Comparison of ENCODE assay signal across 7 cellular contexts in the genomic region with DNA sequence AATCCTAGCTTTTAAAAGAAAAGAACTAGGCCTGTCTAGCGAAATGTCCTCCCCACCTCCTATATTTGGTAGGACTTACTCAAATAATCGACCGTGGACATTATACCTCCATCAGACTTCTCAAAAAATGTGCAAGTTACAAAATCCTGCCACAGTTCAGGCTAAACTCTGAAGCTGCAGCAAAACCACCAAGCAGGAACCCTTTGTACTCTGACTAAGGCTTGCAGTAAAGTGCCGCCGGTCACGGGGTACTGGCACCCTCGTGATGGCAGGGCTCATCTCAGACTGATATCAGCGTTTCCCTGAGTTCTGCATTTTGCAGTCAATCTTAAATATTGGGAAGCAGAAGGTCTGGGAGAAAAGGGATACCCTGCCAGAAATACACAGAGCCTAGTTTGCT. TPM values are rescaled to one million over a fixed set of nuclear protein-coding genes. Genes with fewer than 3 reads are reported as not detected.
DNase-seq lines count a peak whose midpoint lies in the region; ATAC-seq, FAIRE-seq and TF ChIP-seq lines count a peak whose summit lies in the region.

No MANE protein-coding gene starts in this region.

- H3K9me3 ChIP-seq in SK-N-MC (ENCODE audit: low read depth, low read length), result no peaks in the 10 kb centered on the region
- H3K9me3 ChIP-seq in kidney (ENCODE audit: control insufficient read depth in 1 of 2, low read length in 2 of 2), result no peaks in the 10 kb centered on the region
- no peaks in the 10 kb centered on the region for H3K9me3 ChIP-seq in WERI-Rb-1 (ENCODE audit: severe bottlenecking)

- ATAC-seq in GM21526 (IDR thresholded peaks at IDR 0.05; ENCODE audit: low FRiP score, unreplicated experiment) (no peak), omental fat pad (ENCODE audit: low FRiP score) (no peak)

- no peak overlapping the region for H3K9ac ChIP-seq in SK-N-MC (ENCODE audit: insufficient read length)
- H3K9ac ChIP-seq in kidney (ENCODE audit: low read length in 2 of 2), result peak overlapping the region in 1 of 2 donors; percentile 12

- H3K4me3 ChIP-seq in SK-N-MC (no peak overlapping the region), kidney (ENCODE audit: low read length in 2 of 2) (peak overlapping the region in 1 of 2 donors; percentile 6), WERI-Rb-1 (ENCODE audit: low read depth, low read length) (no peak overlapping the region)

- no peak for TF ChIP-seq CTCF in kidney (IDR thresholded peaks at IDR 0.05; ENCODE audit: borderline replicate concordance, extremely low read depth, insufficient read depth)
- TF ChIP-seq CTCF in WERI-Rb-1 (IDR thresholded peaks at IDR 0.05; ENCODE audit: low read depth, low read length), result no peak
- TF ChIP-seq CTCF in omental fat pad (IDR thresholded peaks at IDR 0.05), result no peak

- peaks cover 22% of the 10 kb centered on the region for H3K36me3 ChIP-seq in SK-N-MC (ENCODE audit: insufficient read depth, low read length)
- H3K36me3 ChIP-seq in kidney (ENCODE audit: control insufficient read depth in 1 of 2, insufficient read depth in 2 of 2, low read length in 2 of 2), result peaks cover 2 to 13% of the 10 kb centered on the region in 2 donors
- peaks cover 42% of the 10 kb centered on the region for H3K36me3 ChIP-seq in WERI-Rb-1

- DNase-seq in SK-N-MC (ENCODE audit: low read depth, low spot score) (no peak), kidney (no peak), WERI-Rb-1 (no peak), omental fat pad (ENCODE audit: low spot score) (no peak)
- DNase-seq in activated naive CD4-positive, alpha-beta T cell treated with anti-CD3 and anti-CD28 coated beads, Interleukin-2, amount 50 U/mL, for 16 hours, result peak; percentile 59
- peak; percentile 30 to 58 for DNase-seq in stimulated activated CD4-positive, alpha-beta T cell treated with anti-CD3 and anti-CD28 coated beads, Interleukin-4, amount 100 ng/mL, for 4 hours

- intact Hi-C loops in kidney (cut with DNase I), result no loop called here

- FAIRE-seq in kidney (lab: Jason Lieb, UNC), result no peak

- H3K27ac ChIP-seq in SK-N-MC (peak overlapping the region; percentile 33), kidney (ENCODE audit: low read depth in 2 of 2, low read length in 2 of 2) (peak overlapping the region; percentile 29 to 69), WERI-Rb-1 (no peak overlapping the region)

- H3K4me1 ChIP-seq in kidney (ENCODE audit: control insufficient read depth in 1 of 2, insufficient read depth in 1 of 2, low read depth in 1 of 2, low read length in 2 of 2), result peaks cover 2 to 7% of the 10 kb centered on the region in 2 donors

- H3K27me3 ChIP-seq in WERI-Rb-1 (ENCODE audit: insufficient read depth, low read depth, severe bottlenecking), result no peaks in the 10 kb centered on the region

RNA-seq across cellular contexts. Expression of a gene that starts 17.1 kb away (rescaled TPM):
- total RNA-seq in kidney (90.2 TPM), omental fat pad (10 to 100 TPM; 39.6 to 59.6 (median 50.7) TPM)
- 22.3 TPM for polyA plus RNA-seq in kidney (ENCODE audit: insufficient read depth, low read depth, low replicate concordance)

RNA-seq across cellular contexts. Expression of a gene that starts 39.1 kb away (rescaled TPM):
- 54.4 TPM for total RNA-seq in kidney
- polyA plus RNA-seq in kidney (ENCODE audit: insufficient read depth, low read depth, low replicate concordance), result 68.2 TPM
- 10 to 100 TPM; 38.9 to 68.4 (median 60.5) TPM for total RNA-seq in omental fat pad

RNA-seq across cellular contexts. Expression of a gene that starts 56.7 kb away (rescaled TPM):
- total RNA-seq in kidney (not detected), omental fat pad (not detected)
- polyA plus RNA-seq in kidney (ENCODE audit: insufficient read depth, low read depth, low replicate concordance), result not detected

Comparison
In these comparisons a context has a peak if more than half of its experiments do, and no peak if none do; other contexts are left out.
1. DNase-seq: peak in activated naive CD4-positive, alpha-beta T cell treated with anti-CD3 and anti-CD28 coated beads, Interleukin-2, amount 50 U/mL, for 16 hours (single experiment) and stimulated activated CD4-positive, alpha-beta T cell treated with anti-CD3 and anti-CD28 coated beads, Interleukin-4, amount 100 ng/mL, for 4 hours (2 of 2); none in SK-N-MC (single experiment), kidney (single experiment), WERI-Rb-1 (single experiment) and omental fat pad (single experiment).